8 cellular contexts compared by ENCODE assay signal in the genomic region with DNA sequence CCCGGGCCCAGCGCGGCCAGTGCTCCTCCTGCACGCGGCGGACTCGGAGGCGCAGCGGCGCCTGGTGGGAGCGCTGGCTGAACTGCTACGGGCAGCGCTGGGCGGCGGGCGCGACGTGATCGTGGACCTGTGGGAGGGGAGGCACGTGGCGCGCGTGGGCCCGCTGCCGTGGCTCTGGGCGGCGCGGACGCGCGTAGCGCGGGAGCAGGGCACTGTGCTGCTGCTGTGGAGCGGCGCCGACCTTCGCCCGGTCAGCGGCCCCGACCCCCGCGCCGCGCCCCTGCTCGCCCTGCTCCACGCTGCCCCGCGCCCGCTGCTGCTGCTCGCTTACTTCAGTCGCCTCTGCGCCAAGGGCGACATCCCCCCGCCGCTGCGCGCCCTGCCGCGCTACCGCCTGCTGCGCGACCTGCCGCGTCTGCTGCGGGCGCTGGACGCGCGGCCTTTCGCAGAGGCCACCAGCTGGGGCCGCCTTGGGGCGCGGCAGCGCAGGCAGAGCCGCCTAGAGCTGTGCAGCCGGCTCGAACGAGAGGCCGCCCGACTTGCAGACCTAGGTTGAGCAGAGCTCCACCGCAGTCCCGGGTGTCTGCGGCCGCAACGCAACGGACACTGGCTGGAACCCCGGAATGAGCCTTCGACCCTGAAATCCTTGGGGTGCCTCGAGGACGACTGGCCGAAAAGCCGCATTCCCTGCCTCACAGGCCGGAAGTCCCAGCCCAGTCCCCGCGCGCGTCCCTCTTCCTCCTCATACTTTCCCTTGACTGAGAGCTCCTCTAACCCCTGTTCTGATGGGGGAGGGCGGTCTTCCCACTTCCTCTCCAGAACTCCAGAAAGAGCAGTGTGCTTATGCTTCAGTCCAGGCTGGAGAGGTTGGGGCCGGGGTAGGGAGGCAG. TPM values are rescaled to one million over a fixed set of nuclear protein-coding genes. Genes with fewer than 3 reads are reported as not detected.
DNase-seq lines count a peak whose midpoint lies in the region; ATAC-seq, FAIRE-seq and TF ChIP-seq lines count a peak whose summit lies in the region.

No MANE protein-coding gene starts in this region.

- FAIRE-seq in kidney (lab: Jason Lieb, UNC), result no peak

- H3K4me1 ChIP-seq in DND-41 (ENCODE audit: insufficient read depth, low read length), result peaks cover 21% of the 10 kb centered on the region
- H3K4me1 ChIP-seq in RWPE2 (ENCODE audit: insufficient read depth, poor library complexity, severe bottlenecking), result peaks cover 10% of the 10 kb centered on the region
- H3K4me1 ChIP-seq in kidney (ENCODE audit: control insufficient read depth in 1 of 2, insufficient read depth in 1 of 2, low read depth in 1 of 2, low read length in 2 of 2), result peaks cover 0 to 30% of the 10 kb centered on the region in 2 donors

- H3K4me3 ChIP-seq in DND-41 (ENCODE audit: low read depth in 1 of 2, low read length in 2 of 2) (peak overlapping the region in 1 of 2 experiments; percentile 31; a peak in 2 of 4 replicates), RWPE2 (ENCODE audit: severe bottlenecking) (peak overlapping the region; percentile 3), kidney (ENCODE audit: low read length in 2 of 2) (peak overlapping the region; percentile 65 to 76)

- H3K79me2 ChIP-seq in DND-41 (ENCODE audit: insufficient read depth, low read length), result no peaks in the 10 kb centered on the region

- H3K27ac ChIP-seq in DND-41 (ENCODE audit: low read length) (no peak overlapping the region), RWPE2 (ENCODE audit: poor library complexity, severe bottlenecking) (peak overlapping the region; percentile 64), kidney (ENCODE audit: low read depth in 2 of 2, low read length in 2 of 2) (peak overlapping the region; percentile 72 to 77)

- DNase-seq in DND-41 (no peak), RWPE2 (ENCODE audit: low spot score) (no peak), cerebellar cortex (ENCODE audit: low spot score) (peak; percentile 65), kidney (peak; percentile 93)
- DNase-seq in stimulated activated CD4-positive, alpha-beta T cell treated with anti-CD3 and anti-CD28 coated beads, Interleukin-15, amount 100 ng/mL, for 24 hours, result peak; percentile 64

- intact Hi-C loops in kidney (cut with DNase I), result no loop called here

- no peaks in the 10 kb centered on the region for H4K20me1 ChIP-seq in DND-41 (ENCODE audit: insufficient read depth, low read length)

- H3K4me2 ChIP-seq in DND-41 (ENCODE audit: insufficient read depth, low read length), result peak overlapping the region; percentile 61

- H3K9me3 ChIP-seq in DND-41 (ENCODE audit: insufficient read depth, low read length, severe bottlenecking) (no peaks in the 10 kb centered on the region), RWPE2 (ENCODE audit: severe bottlenecking) (no peaks in the 10 kb centered on the region), kidney (ENCODE audit: control insufficient read depth in 1 of 2, low read length in 2 of 2) (no peaks in the 10 kb centered on the region)

- peak overlapping the region; percentile 53 for H2AFZ ChIP-seq in DND-41 (ENCODE audit: low read depth, low read length)

- TF ChIP-seq CTCF in DND-41 (IDR thresholded peaks at IDR 0.05; ENCODE audit: borderline replicate concordance, extremely low read depth, low read length, poor library complexity, severe bottlenecking) (no peak), RWPE2 (IDR thresholded peaks at IDR 0.05; ENCODE audit: poor library complexity, severe bottlenecking) (no peak), kidney (IDR thresholded peaks at IDR 0.05; ENCODE audit: borderline replicate concordance, extremely low read depth, insufficient read depth) (peak; percentile 29)

- H3K27me3 ChIP-seq in DND-41 (ENCODE audit: insufficient read depth, low read length, poor library complexity) (peaks cover 6% of the 10 kb centered on the region), RWPE2 (ENCODE audit: insufficient read depth, poor library complexity, severe bottlenecking) (no peaks in the 10 kb centered on the region)

- peak; percentile 39 for ATAC-seq in DND-41 (ENCODE audit: insufficient read depth, low read depth)
- peak; percentile 41 for ATAC-seq in HG02642 (IDR thresholded peaks at IDR 0.05; ENCODE audit: poor library complexity, unreplicated experiment)
- no peak for ATAC-seq in RWPE2 (ENCODE audit: low read depth)
- no peak for ATAC-seq in HG03196 (IDR thresholded peaks at IDR 0.05; ENCODE audit: unreplicated experiment)
- ATAC-seq in GM21723 (IDR thresholded peaks at IDR 0.05; ENCODE audit: unreplicated experiment), result no peak

- H3K9ac ChIP-seq in DND-41 (ENCODE audit: low read depth, low read length) (peak overlapping the region; percentile 35; the same call in 1 of the 2 replicates), kidney (ENCODE audit: low read length in 2 of 2) (peak overlapping the region; percentile 30 to 66)

- H3K36me3 ChIP-seq in DND-41 (ENCODE audit: insufficient read depth, low read length) (no peaks in the 10 kb centered on the region), RWPE2 (ENCODE audit: low read depth) (peaks cover 9% of the 10 kb centered on the region; the same call in 1 of the 2 replicates), kidney (ENCODE audit: control insufficient read depth in 1 of 2, insufficient read depth in 2 of 2, low read length in 2 of 2) (no peaks in the 10 kb centered on the region)

RNA-seq across cellular contexts. Expression of gene IL17RC, which starts 1.4 kb away (rescaled TPM):
- 27.5 TPM for total RNA-seq in kidney
- polyA plus RNA-seq in kidney (ENCODE audit: insufficient read depth, low read depth, low replicate concordance), result 31.5 TPM

RNA-seq across cellular contexts. Expression of gene IL17RE, which starts 12.8 kb away (rescaled TPM):
- total RNA-seq in kidney, result 8.5 TPM
- 7.5 TPM for polyA plus RNA-seq in kidney (ENCODE audit: insufficient read depth, low read depth, low replicate concordance)

RNA-seq across cellular contexts. Expression of gene CRELD1, which starts 18.1 kb away (rescaled TPM):
- total RNA-seq in kidney, result 43.2 TPM
- polyA plus RNA-seq in kidney (ENCODE audit: insufficient read depth, low read depth, low replicate concordance), result 56.7 TPM

RNA-seq across cellular contexts. Expression of gene JAGN1, which starts 25.1 kb away (rescaled TPM):
- total RNA-seq in kidney, result 30.3 TPM
- 55.3 TPM for polyA plus RNA-seq in kidney (ENCODE audit: insufficient read depth, low read depth, low replicate concordance)

RNA-seq across cellular contexts. Expression of gene CIDEC, which starts 35.4 kb away (rescaled TPM):
- not detected for total RNA-seq in kidney
- polyA plus RNA-seq in kidney (ENCODE audit: insufficient read depth, low read depth, low replicate concordance), result not detected

Comparison
In these comparisons a context has a peak if more than half of its experiments do, and no peak if none do; other contexts are left out.
1. ATAC-seq: peak in DND-41 (single experiment) and HG02642 (single experiment); none in RWPE2 (single experiment), HG03196 (single experiment) and GM21723 (single experiment).
2. DNase-seq: peak in cerebellar cortex (single experiment), kidney (single experiment) and stimulated activated CD4-positive, alpha-beta T cell treated with anti-CD3 and anti-CD28 coated beads, Interleukin-15, amount 100 ng/mL, for 24 hours (single experiment); none in DND-41 (single experiment) and RWPE2 (single experiment).